ENCODE assay signal across 19 cellular contexts in genomic region chr11:539971-540481, GRCh38. TPM values are rescaled to one million over a fixed set of nuclear protein-coding genes. Genes with fewer than 3 reads are reported as not detected.
DNase-seq lines count a peak whose midpoint lies in the region; ATAC-seq and TF ChIP-seq lines count a peak whose summit lies in the region.
"Had no signal": no experiment of that assay in that cellular context is flagged by ENCODE, and none has a peak within 500 bp of the region (broad histone marks: within the 10 kb centered on the region; RNA-seq: fewer than 3 reads in every experiment).

No MANE protein-coding gene starts in this region.

- no peak overlapping the region for H3K27ac ChIP-seq in GM23338 (ENCODE audit: low read depth)
- H3K27ac ChIP-seq: C4-2B, GM23248, SJCRH30 had no signal

- no peak overlapping the region for H3K4me3 Mint-ChIP-seq in GM23338

- no peak overlapping the region for H3K4me3 ChIP-seq in GM23338
- H3K4me3 ChIP-seq: GM12878, GM23248, K562, SJCRH30 had no signal

- H3K4me1 Mint-ChIP-seq in GM23338, result peaks cover 3% of the 10 kb centered on the region; the same call in 2 of the 3 replicates

- H3K27me3 ChIP-seq in GM23338 (ENCODE audit: insufficient read depth), result peaks cover 17% of the 10 kb centered on the region; the same call in 1 of the 2 replicates
- H3K27me3 ChIP-seq: SJCRH30 had no signal

- intact Hi-C loops in left cardiac atrium (cut with DNase I), result no loop called here
- intact Hi-C loops in cardiac septum (cut with DNase I), result no loop called here

- no peaks in the 10 kb centered on the region for H3K9me2 ChIP-seq in GM23338 (ENCODE audit: insufficient read depth)

- peaks cover 2% of the 10 kb centered on the region; the same call in 2 of the 3 replicates for H3K9me3 Mint-ChIP-seq in GM23338

- peaks cover 5% of the 10 kb centered on the region for H3K36me3 Mint-ChIP-seq in GM23338 (ENCODE audit: low read depth)

- no peak for ATAC-seq in left cardiac atrium
- ATAC-seq in left lobe of liver, result no peak
- no peak for ATAC-seq in HG03045 (IDR thresholded peaks at IDR 0.05; ENCODE audit: unreplicated experiment)
- no peak for ATAC-seq in GM23338
- ATAC-seq: GM12878, K562, PC-3 had no signal

- no peaks in the 10 kb centered on the region; the same call in 1 of the 2 replicates for H3K4me1 ChIP-seq in GM23338 (ENCODE audit: insufficient read depth)
- H3K4me1 ChIP-seq: SJCRH30 had no signal

- no peaks in the 10 kb centered on the region for H3K79me2 ChIP-seq in GM23338 (replicated peaks; ENCODE audit: insufficient read depth)

- H4K20me1 ChIP-seq in GM23338 (replicated peaks; ENCODE audit: insufficient read depth), result no peaks in the 10 kb centered on the region

- no peak overlapping the region for H3K27ac Mint-ChIP-seq in GM23338

- no peak for TF ChIP-seq CTCF in GM23338 (conservative IDR thresholded peaks at IDR 0.05; ENCODE audit: low read depth in 2 of 2)

- no peak overlapping the region for H3K4me2 ChIP-seq in GM23338

- H2AFZ ChIP-seq in GM23338, result no peak overlapping the region
- H2AFZ ChIP-seq: GM23248 had no signal

- peaks cover 23% of the 10 kb centered on the region for H3K27me3 Mint-ChIP-seq in GM23338 (ENCODE audit: insufficient read depth, low read depth, poor library complexity)

- H3F3A ChIP-seq in GM23338 (replicated peaks; ENCODE audit: low read depth), result peaks cover 11% of the 10 kb centered on the region

- H3K36me3 ChIP-seq in GM23338 (ENCODE audit: insufficient read depth), result no peaks in the 10 kb centered on the region
- H3K36me3 ChIP-seq: SJCRH30 had no signal

- peak; percentile 18 for DNase-seq in left cardiac atrium
- DNase-seq in cardiac septum (ENCODE audit: low spot score), result no peak
- DNase-seq in left lobe of liver (ENCODE audit: low spot score), result peak; percentile 44
- no peak for DNase-seq in OCI-M2 (lab: John Stamatoyannopoulos, UW; ENCODE audit: unreplicated experiment)
- DNase-seq in GM23338 (ENCODE audit: low spot score), result no peak
- DNase-seq: DMS 273 treated with DMSO at 0.1 percent for 48 hours; GDM1; GM23248; NCI-H1417 treated with DMSO at 0.1 percent for 48 hours; NCI-H2029; NCI-H2171; NCI-H446 treated with DMSO at 0.1 percent for 48 hours; NK-92 treated with Interleukin-12 subunit alpha and Interleukin-12 subunit beta, amount 100 ng/mL, for 24 hours; PC-3; SJCRH30 had no signal

TF ChIP-seq in GM23338, 12 proteins besides CTCF, POLR2A, EP300 and RAD21:
- TF ChIP-seq ZNF331 (CRISPR knock-in tag; IDR thresholded peaks at IDR 0.05; ENCODE audit: low read depth), result no peak

RNA-seq across cellular contexts. Expression of gene LRRC56, which starts 2.7 kb away (rescaled TPM):
- total RNA-seq in left cardiac atrium (under 1 TPM; 0.47 to 0.68 TPM), cardiac septum (0.38 TPM), left lobe of liver (0.93 TPM)
- total RNA-seq in GM23338 (2014; rRNA removed; shearing (Covaris generic)), result 0.54 and 0.87 TPM in 2 replicates
- 0.52 and 0.73 TPM in 2 replicates for polyA plus RNA-seq in GM23338 (2016; fragmentation: Nextera tagmentation; extraction: Ambion mirVana)

RNA-seq across cellular contexts. Expression of gene HRAS, which starts 4.7 kb away (rescaled TPM):
- total RNA-seq in left cardiac atrium, result 10 to 100 TPM; 47.9 to 56.5 TPM
- total RNA-seq in cardiac septum, result 75.9 TPM
- 12.9 TPM for total RNA-seq in left lobe of liver
- 28.7 and 37.9 TPM in 2 replicates for total RNA-seq in GM23338 (2014; rRNA removed; shearing (Covaris generic))
- polyA plus RNA-seq in GM23338 (2016; fragmentation: Nextera tagmentation; extraction: Ambion mirVana), result 46.3 and 48.7 TPM in 2 replicates

RNA-seq across cellular contexts. Expression of gene LMNTD2, which starts 20.5 kb away (rescaled TPM):
- total RNA-seq in left cardiac atrium, result 1 to 10 TPM in 1 of 2 donors, under 1 TPM in 1; 0.58 to 1.1 TPM
- 0.40 TPM for total RNA-seq in cardiac septum
- total RNA-seq in left lobe of liver, result 13.4 TPM
- total RNA-seq in GM23338 (2014; rRNA removed; shearing (Covaris generic)), result 1.3 and 1.8 TPM in 2 replicates
- 1.9 and 2.1 TPM in 2 replicates for polyA plus RNA-seq in GM23338 (2016; fragmentation: Nextera tagmentation; extraction: Ambion mirVana)

RNA-seq across cellular contexts. Expression of gene RASSF7, which starts 20.7 kb away (rescaled TPM):
- total RNA-seq in left cardiac atrium, result 1 to 10 TPM; 3.2 to 4.4 TPM
- total RNA-seq in cardiac septum, result 2.6 TPM
- 36.6 TPM for total RNA-seq in left lobe of liver
- 59.1 and 64.8 TPM in 2 replicates for total RNA-seq in GM23338 (2014; rRNA removed; shearing (Covaris generic))
- 37.6 and 39.6 TPM in 2 replicates for polyA plus RNA-seq in GM23338 (2016; fragmentation: Nextera tagmentation; extraction: Ambion mirVana)

RNA-seq across cellular contexts. Expression of gene RNH1, which starts 33.0 kb away (rescaled TPM):
- total RNA-seq in left cardiac atrium (100 to 1,000 TPM; 153 to 159 TPM), cardiac septum (158 TPM), left lobe of liver (85.4 TPM)
- total RNA-seq in GM23338 (2014; rRNA removed; shearing (Covaris generic)), result 50.4 and 56.3 TPM in 2 replicates
- 32.3 and 33.3 TPM in 2 replicates for polyA plus RNA-seq in GM23338 (2016; fragmentation: Nextera tagmentation; extraction: Ambion mirVana)

Comparison
In these comparisons a context has a peak if more than half of its experiments do, and no peak if none do; other contexts are left out.
1. DNase-seq: peak in left cardiac atrium (single experiment) and left lobe of liver (single experiment); none in cardiac septum (single experiment), OCI-M2 (single experiment) and GM23338 (single experiment).